Comparison of ENCODE assay signal across 1 cellular context in genomic region chr17:50459081-50459676, GRCh38.
TF ChIP-seq lines count a peak whose summit lies in the region.

No MANE protein-coding gene starts in this region.

TF ChIP-seq in HepG2, 621 proteins besides CTCF, POLR2A, EP300 and RAD21 (continued from another document and continues in another):
- TF ChIP-seq KAT7 (CRISPR knock-in tag; IDR thresholded peaks at IDR 0.05; ENCODE audit: borderline replicate concordance) (peak; percentile 84; the same call in 1 of the 2 replicates), ZZZ3 (CRISPR knock-in tag; IDR thresholded peaks at IDR 0.05; ENCODE audit: borderline replicate concordance) (no peak), STAT5B (CRISPR knock-in tag; IDR thresholded peaks at IDR 0.05) (no peak), TARDBP (CRISPR knock-in tag; IDR thresholded peaks at IDR 0.05) (peak; percentile 75; the same call in 1 of the 2 replicates), ZNF570 (CRISPR knock-in tag; IDR thresholded peaks at IDR 0.05; ENCODE audit: borderline replicate concordance) (no peak), DDIT3 (CRISPR knock-in tag; IDR thresholded peaks at IDR 0.05) (no peak), BRF2 (CRISPR knock-in tag; IDR thresholded peaks at IDR 0.05) (no peak), ZNF703 (CRISPR knock-in tag; IDR thresholded peaks at IDR 0.05; ENCODE audit: borderline replicate concordance) (no peak), AHDC1 (CRISPR knock-in tag; IDR thresholded peaks at IDR 0.05; ENCODE audit: borderline replicate concordance) (peak; percentile 81), KDM1A (CRISPR knock-in tag; IDR thresholded peaks at IDR 0.05) (0 out of 2 replicates have a peak, but pooled peaks have one; percentile 36), ARNT (IDR thresholded peaks at IDR 0.05) (no peak), IRX3 (CRISPR knock-in tag; IDR thresholded peaks at IDR 0.05; ENCODE audit: borderline replicate concordance, low read depth) (no peak), ZNF580 (CRISPR knock-in tag; IDR thresholded peaks at IDR 0.05; ENCODE audit: borderline replicate concordance, low read depth) (peak; percentile 86), U2AF2 (IDR thresholded peaks at IDR 0.05; ENCODE audit: low read depth, low read length) (no peak), ETV6 (CRISPR knock-in tag; conservative IDR thresholded peaks at IDR 0.05) (no peak), PLRG1 (conservative IDR thresholded peaks at IDR 0.05) (no peak), MIER3 (CRISPR knock-in tag; IDR thresholded peaks at IDR 0.05; ENCODE audit: borderline replicate concordance) (peak; percentile 91; the same call in 1 of the 2 replicates), KDM5A (IDR thresholded peaks at IDR 0.05; ENCODE audit: borderline replicate concordance, low read length) (no peak), REPIN1 (CRISPR knock-in tag; IDR thresholded peaks at IDR 0.05; ENCODE audit: borderline replicate concordance, low read depth) (no peak; the same call in 1 of the 2 replicates), ZFX (CRISPR knock-in tag; IDR thresholded peaks at IDR 0.05; ENCODE audit: low read depth) (peak; percentile 71; the same call in 1 of the 2 replicates), PTBP1 (IDR thresholded peaks at IDR 0.05; ENCODE audit: low read depth, low read length, poor library complexity, severe bottlenecking) (no peak), ESRRA (CRISPR knock-in tag; IDR thresholded peaks at IDR 0.05; ENCODE audit: low read depth) (no peak; the same call in 1 of the 2 replicates), ZBTB33 (CRISPR knock-in tag; IDR thresholded peaks at IDR 0.05) (no peak; the same call in 1 of the 2 replicates), RNF219 (CRISPR knock-in tag; IDR thresholded peaks at IDR 0.05) (no peak), ATF4 (CRISPR knock-in tag; IDR thresholded peaks at IDR 0.05) (peak in 1 of 2 experiments; percentile 92; a peak in 2 of 4 replicates), SOX5 (CRISPR knock-in tag; IDR thresholded peaks at IDR 0.05; ENCODE audit: borderline replicate concordance) (peak; percentile 75; the same call in 1 of the 2 replicates), ZNF292 (CRISPR knock-in tag; IDR thresholded peaks at IDR 0.05; ENCODE audit: borderline replicate concordance, low read depth) (peak; percentile 66; the same call in 1 of the 2 replicates), EHMT2 (IDR thresholded peaks at IDR 0.05; ENCODE audit: borderline replicate concordance, low read depth, low read length) (no peak), ZNF329 (CRISPR knock-in tag; IDR thresholded peaks at IDR 0.05; ENCODE audit: low read depth) (no peak), ZNF136 (CRISPR knock-in tag; IDR thresholded peaks at IDR 0.05; ENCODE audit: low read depth) (no peak), RBM39 (IDR thresholded peaks at IDR 0.05; ENCODE audit: low read depth, low read length, poor library complexity, severe bottlenecking) (no peak), ARID3A (IDR thresholded peaks at IDR 0.05; ENCODE audit: low read depth, low read length) (peak; percentile 64), BCLAF1 (IDR thresholded peaks at IDR 0.05) (no peak), ZNF7 (CRISPR knock-in tag; IDR thresholded peaks at IDR 0.05) (0 out of 2 replicates have a peak, but pooled peaks have one; percentile 27), MTA1 (CRISPR knock-in tag; IDR thresholded peaks at IDR 0.05; ENCODE audit: borderline replicate concordance) (no peak), ZBTB3 (CRISPR knock-in tag; IDR thresholded peaks at IDR 0.05; ENCODE audit: borderline replicate concordance, low read depth) (no peak), ZNF224 (CRISPR knock-in tag; IDR thresholded peaks at IDR 0.05) (peak; percentile 29; the same call in 1 of the 2 replicates), TERF1 (CRISPR knock-in tag; IDR thresholded peaks at IDR 0.05) (no peak), ZNF382 (CRISPR knock-in tag; IDR thresholded peaks at IDR 0.05; ENCODE audit: borderline replicate concordance) (no peak), ZSCAN22 (CRISPR knock-in tag; IDR thresholded peaks at IDR 0.05) (no peak), ISL2 (CRISPR knock-in tag; IDR thresholded peaks at IDR 0.05) (0 out of 2 replicates have a peak, but pooled peaks have one; percentile 32), SIN3B (IDR thresholded peaks at IDR 0.05; ENCODE audit: low read length) (no peak), ZNF549 (CRISPR knock-in tag; IDR thresholded peaks at IDR 0.05) (no peak), TBP (CRISPR knock-in tag; IDR thresholded peaks at IDR 0.05) (no peak), ZBTB21 (CRISPR knock-in tag; IDR thresholded peaks at IDR 0.05) (peak; percentile 64; the same call in 1 of the 2 replicates), HNF4G (IDR thresholded peaks at IDR 0.05; ENCODE audit: borderline replicate concordance, low read depth, low read length) (no peak), HNF4G (CRISPR knock-in tag; IDR thresholded peaks at IDR 0.05; ENCODE audit: borderline replicate concordance, low read depth) (no peak)
